ENCODE assay signal across 19 cellular contexts in genomic region chr1:12586171-12586942, GRCh38. TPM values are rescaled to one million over a fixed set of nuclear protein-coding genes. Genes with fewer than 3 reads are reported as not detected.
DNase-seq lines count a peak whose midpoint lies in the region; ATAC-seq and TF ChIP-seq lines count a peak whose summit lies in the region.
"Had no signal": no experiment of that assay in that cellular context is flagged by ENCODE, and none has a peak within 500 bp of the region (broad histone marks: within the 10 kb centered on the region; RNA-seq: fewer than 3 reads in every experiment).

No MANE protein-coding gene starts in this region.

- no peaks in the 10 kb centered on the region for H3K27me3 Mint-ChIP-seq in activated T-cell treated with anti-CD3 and anti-CD28 coated beads, Interleukin-2, amount 50 U/mL, for 24 hours

- TF ChIP-seq CTCF in RWPE1 (conservative IDR thresholded peaks at IDR 0.05; ENCODE audit: low read depth) = no peak
- no peak for TF ChIP-seq CTCF in hepatocyte (IDR thresholded peaks at IDR 0.05; ENCODE audit: poor library complexity)
- TF ChIP-seq CTCF in stomach (IDR thresholded peaks at IDR 0.05) = no peak

- H3K27ac ChIP-seq in RWPE1 = peak overlapping the region; percentile 31; the same call in 1 of the 2 replicates
- H3K27ac ChIP-seq in hepatocyte = peak overlapping the region; percentile 15
- peak overlapping the region in 4 of 5 donors; percentile 35 to 70 (median 44) for H3K27ac ChIP-seq in stomach

- peaks cover 87% of the 10 kb centered on the region for H3K79me2 ChIP-seq in hepatocyte

- CTCF ChIA-PET in RWPE1 (lab: Yijun Ruan, JAX) = no interaction called here

- H3K36me3 Mint-ChIP-seq in activated T-cell treated with anti-CD3 and anti-CD28 coated beads, Interleukin-2, amount 50 U/mL, for 24 hours (ENCODE audit: low read depth) = peaks cover 38% of the 10 kb centered on the region

- POLR2A ChIA-PET in RWPE1 (lab: Yijun Ruan, JAX; ENCODE audit: low non-redundant PET) = no interaction called here

- 84% methylated on average over 16 of the region's 16 CpGs for WGBS in hepatocyte (ENCODE audit: low lambda C conversion rate, missing lambda C conversion rate)
- WGBS in stomach, 5 donors = 71 to 85% (median 79%) methylated on average over 15 to 16 of the region's 16 CpGs

- H3K36me3 ChIP-seq in hepatocyte (replicated peaks; ENCODE audit: insufficient read depth, low read depth) = no peaks in the 10 kb centered on the region
- peaks cover 0 to 54% (median 20%) of the 10 kb centered on the region in 4 donors for H3K36me3 ChIP-seq in stomach

- ATAC-seq in left lobe of liver = no peak
- ATAC-seq in HG02763 (IDR thresholded peaks at IDR 0.05; ENCODE audit: unreplicated experiment) = no peak
- ATAC-seq: CD8-positive, alpha-beta T cell had no signal

- peaks cover 16% of the 10 kb centered on the region for H3K4me1 Mint-ChIP-seq in activated T-cell treated with anti-CD3 and anti-CD28 coated beads, Interleukin-2, amount 50 U/mL, for 24 hours (ENCODE audit: low read depth)

- no peaks in the 10 kb centered on the region for H3K9me2 ChIP-seq in hepatocyte (replicated peaks; ENCODE audit: insufficient read depth)

- H2AFZ ChIP-seq in hepatocyte = no peak overlapping the region

- intact Hi-C loops in stomach (cut with DNase I; ENCODE audit: low total_unique reads) = no loop called here

- no peak overlapping the region for H3K4me3 Mint-ChIP-seq in activated T-cell treated with anti-CD3 and anti-CD28 coated beads, Interleukin-2, amount 50 U/mL, for 24 hours
- H3K4me3 Mint-ChIP-seq: CD8-positive, alpha-beta T cell had no signal

- no peak for DNase-seq in activated T-cell treated with anti-CD3 and anti-CD28 coated beads, Interleukin-2, amount 50 U/mL, for 24 hours
- DNase-seq in activated T-cell treated with anti-CD3 and anti-CD28 coated beads, Interleukin-2, amount 50 U/mL, for 48 hours = no peak
- no peak for DNase-seq in RWPE1 (ENCODE audit: low spot score)
- DNase-seq in hepatocyte (ENCODE audit: low spot score) = no peak
- no peak for DNase-seq in stomach
- DNase-seq in left lobe of liver (ENCODE audit: low spot score) = no peak
- DNase-seq in NCI-H82 (lab: John Stamatoyannopoulos, UW) = no peak
- DNase-seq: 8988T; CD8-positive, alpha-beta T cell; DMS79; HCEC 1CT; KG1; NCI-H1436; NCI-H2029 treated with DMSO at 0.1 percent for 48 hours; NCI-H774; SHP77 had no signal

- H3K4me1 ChIP-seq in hepatocyte (ENCODE audit: insufficient read depth) (no peaks in the 10 kb centered on the region), stomach (peaks cover 11 to 56% (median 27%) of the 10 kb centered on the region in 4 donors)

- peaks cover 16% of the 10 kb centered on the region for H4K20me1 ChIP-seq in hepatocyte (ENCODE audit: insufficient read depth, poor library complexity, severe bottlenecking)

- no peaks in the 10 kb centered on the region for H3K27me3 ChIP-seq in hepatocyte
- no peaks in the 10 kb centered on the region for H3K27me3 ChIP-seq in stomach

- H3K9me3 ChIP-seq in hepatocyte (ENCODE audit: low read depth) (no peaks in the 10 kb centered on the region), stomach (no peaks in the 10 kb centered on the region)

- TF ChIP-seq EP300 in stomach (IDR thresholded peaks at IDR 0.05) = no peak

- peak overlapping the region; percentile 29 for H3K27ac Mint-ChIP-seq in activated T-cell treated with anti-CD3 and anti-CD28 coated beads, Interleukin-2, amount 50 U/mL, for 24 hours
- H3K27ac Mint-ChIP-seq: CD8-positive, alpha-beta T cell had no signal

- no peak for TF ChIP-seq POLR2A in stomach (IDR thresholded peaks at IDR 0.05)

- H3K4me2 ChIP-seq in hepatocyte = no peak overlapping the region

- H3K9me3 Mint-ChIP-seq in activated T-cell treated with anti-CD3 and anti-CD28 coated beads, Interleukin-2, amount 50 U/mL, for 24 hours = no peaks in the 10 kb centered on the region
- H3K9me3 Mint-ChIP-seq: CD8-positive, alpha-beta T cell had no signal

- H3K4me3 ChIP-seq in hepatocyte (no peak overlapping the region), stomach (no peak overlapping the region)

RNA-seq across cellular contexts. Expression of gene DHRS3, which starts 31.7 kb away (rescaled TPM):
- 98.9 and 103 TPM in 2 replicates for total RNA-seq in hepatocyte
- 75.9 and 84.1 TPM in 2 replicates for polyA plus RNA-seq in hepatocyte
- total RNA-seq in stomach = 100 to 1,000 TPM in 1 of 5 donors, 10 to 100 TPM in 4; 15.1 to 103 (median 54.2) TPM
- 100 to 1,000 TPM in 1 of 3 donors, 10 to 100 TPM in 2; 50.2 to 102 (median 62.2) TPM for polyA plus RNA-seq in stomach
- 175 TPM for total RNA-seq in left lobe of liver

RNA-seq across cellular contexts. Expression of gene AADACL4, which starts 57.5 kb away (rescaled TPM):
- total RNA-seq in hepatocyte (0.20 TPM in 1 of 2 replicates, not detected in the other), stomach (not detected), left lobe of liver (not detected)
- polyA plus RNA-seq in hepatocyte (not detected in 2 replicates), stomach (not detected)
- total RNA-seq: CD8-positive, alpha-beta T cell; G401; NCI-H460 had no signal
